25 cellular contexts compared by ENCODE assay signal in the genomic region with DNA sequence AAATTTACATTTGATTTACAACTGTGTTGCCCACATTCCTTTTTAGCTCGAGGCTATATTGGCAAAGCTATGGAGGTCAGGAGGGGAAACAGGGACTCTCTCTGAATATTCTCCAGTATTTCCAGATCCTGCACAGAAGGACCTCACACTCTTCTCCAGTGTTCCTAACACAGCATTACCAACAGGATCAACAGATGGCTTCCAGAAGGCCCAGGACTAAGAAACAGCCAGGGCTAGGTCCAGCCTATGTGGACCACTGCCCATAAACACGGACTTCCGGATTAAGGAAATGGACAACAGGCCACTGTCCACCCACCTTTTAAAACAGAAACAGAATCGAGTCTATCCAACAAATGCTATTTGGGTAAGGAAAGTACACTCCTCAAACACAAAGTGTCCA.
"Had no signal": no experiment of that assay in that cellular context is flagged by ENCODE, and none has a peak within 500 bp of the region (broad histone marks: within the 10 kb centered on the region; RNA-seq: fewer than 3 reads in every experiment).

No MANE protein-coding gene starts in this region.

- DNase-seq: activated CD4-positive, alpha-beta memory T cell treated with anti-CD3 and anti-CD28 coated beads, Interleukin-2, amount 10 ng/mL, durations not matched to agents 7 days and 5 days; activated CD4-positive, alpha-beta T cell treated with anti-CD3 and anti-CD28 coated beads for 36 hours; activated CD4-positive, alpha-beta T cell treated with anti-CD3 and anti-CD28 coated beads, Interleukin-2, amount 50 U/mL, for 1 hour; activated CD8-positive, alpha-beta memory T cell treated with anti-CD3 and anti-CD28 coated beads, Interleukin-2, amount 50 U/mL, for 4 hours; activated naive CD4-positive, alpha-beta T cell treated with Interleukin-2 at 50 U/mL for 16 hours; activated naive CD8-positive, alpha-beta T cell treated with anti-CD3 and anti-CD28 coated beads, Interleukin-2, amount 50 U/mL, for 24 hours; activated T-cell treated with anti-CD3 and anti-CD28 coated beads, Interleukin-2, amount 50 U/mL, for 72 hours; amniotic stem cell; body of pancreas; central memory CD4-positive, alpha-beta T cell; Kasumi-1; KBM-7; NCI-H1048; NCI-H146; NCI-H187 treated with DMSO at 0.1 percent for 48 hours; NCI-H2171; NCI-H82; NK-92 treated with Interleukin-12 subunit alpha and Interleukin-12 subunit beta, amount 100 ng/mL, for 24 hours; SHP77 treated with DMSO at 0.1 percent for 48 hours; T-cell; T-helper 2 cell; T1000 had no signal

- H3K27ac Mint-ChIP-seq: activated CD4-positive, alpha-beta memory T cell treated with anti-CD3 and anti-CD28 coated beads, Interleukin-2, amount 10 ng/mL, durations not matched to agents 7 days and 5 days; activated CD4-positive, alpha-beta T cell treated with anti-CD3 and anti-CD28 coated beads for 36 hours; activated naive CD4-positive, alpha-beta T cell treated with anti-CD3 and anti-CD28 coated beads, Interleukin-2, amount 50 U/mL, for 72 hours; activated naive CD8-positive, alpha-beta T cell treated with anti-CD3 and anti-CD28 coated beads, Interleukin-2, amount 50 U/mL, for 24 hours; activated T-cell treated with anti-CD3 and anti-CD28 coated beads, Interleukin-2, amount 50 U/mL, for 72 hours; T-cell had no signal

- H3K27ac ChIP-seq: ascending aorta, body of pancreas, VCaP had no signal

- H3K4me1 Mint-ChIP-seq: activated CD4-positive, alpha-beta memory T cell treated with anti-CD3 and anti-CD28 coated beads, Interleukin-2, amount 10 ng/mL, durations not matched to agents 7 days and 5 days; activated naive CD8-positive, alpha-beta T cell treated with anti-CD3 and anti-CD28 coated beads, Interleukin-2, amount 50 U/mL, for 24 hours had no signal

- H3K36me3 ChIP-seq: ascending aorta had no signal

- H3K9me3 ChIP-seq: ascending aorta, body of pancreas had no signal

- H3K4me3 ChIP-seq: ascending aorta, body of pancreas had no signal

- H3K4me3 Mint-ChIP-seq: activated CD4-positive, alpha-beta memory T cell treated with anti-CD3 and anti-CD28 coated beads, Interleukin-2, amount 10 ng/mL, durations not matched to agents 7 days and 5 days; activated CD4-positive, alpha-beta T cell treated with anti-CD3 and anti-CD28 coated beads for 36 hours; activated naive CD8-positive, alpha-beta T cell treated with anti-CD3 and anti-CD28 coated beads, Interleukin-2, amount 50 U/mL, for 24 hours; activated T-cell treated with anti-CD3 and anti-CD28 coated beads, Interleukin-2, amount 50 U/mL, for 72 hours; T-cell had no signal

- H3K4me1 ChIP-seq: ascending aorta, body of pancreas had no signal

- ATAC-seq: activated CD4-positive, alpha-beta T cell treated with anti-CD3 and anti-CD28 coated beads for 36 hours; activated naive CD4-positive, alpha-beta T cell treated with anti-CD3 and anti-CD28 coated beads, Interleukin-2, amount 50 U/mL, for 72 hours; activated naive CD8-positive, alpha-beta T cell treated with anti-CD3 and anti-CD28 coated beads, Interleukin-2, amount 50 U/mL, for 24 hours; activated T-cell treated with anti-CD3 and anti-CD28 coated beads, Interleukin-2, amount 50 U/mL, for 72 hours; body of pancreas; T-cell had no signal

- H3K9me3 Mint-ChIP-seq: activated naive CD8-positive, alpha-beta T cell treated with anti-CD3 and anti-CD28 coated beads, Interleukin-2, amount 50 U/mL, for 24 hours; activated T-cell treated with anti-CD3 and anti-CD28 coated beads, Interleukin-2, amount 50 U/mL, for 72 hours; T-cell had no signal

- H3K27me3 ChIP-seq: ascending aorta, body of pancreas had no signal

- H3K27me3 Mint-ChIP-seq: activated CD4-positive, alpha-beta memory T cell treated with anti-CD3 and anti-CD28 coated beads, Interleukin-2, amount 10 ng/mL, durations not matched to agents 7 days and 5 days; activated CD4-positive, alpha-beta T cell treated with anti-CD3 and anti-CD28 coated beads for 36 hours; activated naive CD8-positive, alpha-beta T cell treated with anti-CD3 and anti-CD28 coated beads, Interleukin-2, amount 50 U/mL, for 24 hours; T-cell had no signal
